ENCODE assay signal across 1 cellular context in the genomic region with DNA sequence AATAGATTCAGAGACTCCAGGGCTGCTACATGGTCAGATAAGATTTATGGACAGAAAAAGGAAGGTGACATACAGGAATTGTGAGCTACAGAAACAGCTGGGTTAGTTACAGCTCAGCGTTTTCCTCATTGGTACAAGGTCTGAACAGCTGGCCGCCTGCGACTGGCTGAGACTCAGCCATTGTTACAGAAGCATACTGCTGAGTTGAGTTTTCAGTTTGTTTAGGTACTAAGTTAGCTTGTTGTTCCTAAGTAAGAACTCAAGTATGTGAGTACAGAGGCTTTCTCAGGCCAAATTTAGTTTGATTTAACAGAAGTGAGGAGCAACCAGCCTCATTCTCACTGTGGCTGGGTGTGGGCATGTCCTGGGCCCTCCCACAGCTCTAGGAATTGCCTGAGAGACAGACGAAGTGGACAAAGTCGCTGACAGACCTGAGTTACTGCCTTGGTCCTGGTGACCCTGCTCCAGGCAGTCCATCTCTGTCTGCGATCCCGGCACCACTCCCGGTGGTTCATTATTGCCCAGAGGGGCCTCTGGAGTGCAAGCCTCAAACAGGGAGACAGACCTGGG.
TF ChIP-seq lines count a peak whose summit lies in the region.

No MANE protein-coding gene starts in this region.

TF ChIP-seq in HepG2, 621 proteins besides CTCF, POLR2A, EP300 and RAD21 (continued from another document and continues in another):
- TF ChIP-seq, protein P1, sequence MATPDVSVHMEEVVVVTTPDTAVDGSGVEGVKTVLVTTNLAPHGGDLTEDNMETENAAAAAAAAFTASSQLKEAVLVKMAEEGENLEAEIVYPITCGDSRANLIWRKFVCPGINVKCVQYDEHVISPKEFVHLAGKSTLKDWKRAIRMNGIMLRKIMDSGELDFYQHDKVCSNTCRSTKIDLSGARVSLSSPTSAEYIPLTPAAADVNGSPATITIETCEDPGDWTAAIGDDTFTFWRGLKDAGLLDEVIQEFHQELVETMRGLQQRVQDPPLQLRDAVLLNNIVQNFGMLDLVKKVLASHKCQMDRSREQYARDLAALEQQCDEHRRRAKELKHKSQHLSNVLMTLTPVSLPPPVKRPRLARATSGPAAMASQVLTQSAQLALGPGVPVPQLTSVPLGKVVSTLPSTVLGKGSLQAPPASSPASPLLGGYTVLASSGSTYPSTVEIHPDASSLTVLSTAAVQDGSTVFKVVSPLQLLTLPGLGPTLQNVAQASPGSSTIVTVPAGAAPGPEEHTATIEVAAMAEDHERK (CRISPR knock-in tag; IDR thresholded peaks at IDR 0.05; ENCODE audit: low read depth), result no peak
- TF ChIP-seq, protein P2, sequence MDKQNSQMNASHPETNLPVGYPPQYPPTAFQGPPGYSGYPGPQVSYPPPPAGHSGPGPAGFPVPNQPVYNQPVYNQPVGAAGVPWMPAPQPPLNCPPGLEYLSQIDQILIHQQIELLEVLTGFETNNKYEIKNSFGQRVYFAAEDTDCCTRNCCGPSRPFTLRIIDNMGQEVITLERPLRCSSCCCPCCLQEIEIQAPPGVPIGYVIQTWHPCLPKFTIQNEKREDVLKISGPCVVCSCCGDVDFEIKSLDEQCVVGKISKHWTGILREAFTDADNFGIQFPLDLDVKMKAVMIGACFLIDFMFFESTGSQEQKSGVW (CRISPR knock-in tag; IDR thresholded peaks at IDR 0.05; ENCODE audit: borderline replicate concordance), result no peak
- TF ChIP-seq, protein P3, sequence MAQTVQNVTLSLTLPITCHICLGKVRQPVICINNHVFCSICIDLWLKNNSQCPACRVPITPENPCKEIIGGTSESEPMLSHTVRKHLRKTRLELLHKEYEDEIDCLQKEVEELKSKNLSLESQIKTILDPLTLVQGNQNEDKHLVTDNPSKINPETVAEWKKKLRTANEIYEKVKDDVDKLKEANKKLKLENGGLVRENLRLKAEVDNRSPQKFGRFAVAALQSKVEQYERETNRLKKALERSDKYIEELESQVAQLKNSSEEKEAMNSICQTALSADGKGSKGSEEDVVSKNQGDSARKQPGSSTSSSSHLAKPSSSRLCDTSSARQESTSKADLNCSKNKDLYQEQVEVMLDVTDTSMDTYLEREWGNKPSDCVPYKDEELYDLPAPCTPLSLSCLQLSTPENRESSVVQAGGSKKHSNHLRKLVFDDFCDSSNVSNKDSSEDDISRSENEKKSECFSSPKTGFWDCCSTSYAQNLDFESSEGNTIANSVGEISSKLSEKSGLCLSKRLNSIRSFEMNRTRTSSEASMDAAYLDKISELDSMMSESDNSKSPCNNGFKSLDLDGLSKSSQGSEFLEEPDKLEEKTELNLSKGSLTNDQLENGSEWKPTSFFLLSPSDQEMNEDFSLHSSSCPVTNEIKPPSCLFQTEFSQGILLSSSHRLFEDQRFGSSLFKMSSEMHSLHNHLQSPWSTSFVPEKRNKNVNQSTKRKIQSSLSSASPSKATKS (CRISPR knock-in tag; IDR thresholded peaks at IDR 0.05), result no peak
- TF ChIP-seq, protein P4, sequence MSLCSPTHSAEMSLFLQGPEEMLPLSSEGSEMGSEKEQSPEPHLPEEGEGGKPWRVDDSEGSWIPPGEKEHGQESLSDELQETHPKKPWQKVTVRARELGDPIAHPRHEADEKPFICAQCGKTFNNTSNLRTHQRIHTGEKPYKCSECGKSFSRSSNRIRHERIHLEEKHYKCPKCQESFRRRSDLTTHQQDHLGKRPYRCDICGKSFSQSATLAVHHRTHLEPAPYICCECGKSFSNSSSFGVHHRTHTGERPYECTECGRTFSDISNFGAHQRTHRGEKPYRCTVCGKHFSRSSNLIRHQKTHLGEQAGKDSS (CRISPR knock-in tag; IDR thresholded peaks at IDR 0.05; ENCODE audit: borderline replicate concordance, low read depth), result no peak
- TF ChIP-seq ZFX (CRISPR knock-in tag; IDR thresholded peaks at IDR 0.05; ENCODE audit: low read depth) (no peak), ZNF724P (CRISPR knock-in tag; IDR thresholded peaks at IDR 0.05; ENCODE audit: borderline replicate concordance) (no peak), SRY (CRISPR knock-in tag; IDR thresholded peaks at IDR 0.05) (peak; percentile 69; the same call in 1 of the 2 replicates), TARDBP (CRISPR knock-in tag; IDR thresholded peaks at IDR 0.05) (0 out of 2 replicates have a peak, but pooled peaks have one; percentile 46), ZNF274 (CRISPR knock-in tag; IDR thresholded peaks at IDR 0.05) (peak; percentile 56; the same call in 1 of the 2 replicates), ZNF768 (CRISPR knock-in tag; IDR thresholded peaks at IDR 0.05) (no peak), ZNF598 (CRISPR knock-in tag; IDR thresholded peaks at IDR 0.05; ENCODE audit: borderline replicate concordance) (peak; percentile 54; the same call in 1 of the 2 replicates), ELF1 (CRISPR knock-in tag; IDR thresholded peaks at IDR 0.05) (no peak), ZNF33B (CRISPR knock-in tag; IDR thresholded peaks at IDR 0.05) (0 out of 2 replicates have a peak, but pooled peaks have one; percentile 38), FOXC1 (CRISPR knock-in tag; IDR thresholded peaks at IDR 0.05; ENCODE audit: borderline replicate concordance) (peak; percentile 35; the same call in 1 of the 2 replicates), FOXK2 (IDR thresholded peaks at IDR 0.05) (no peak), IRF2 (CRISPR knock-in tag; IDR thresholded peaks at IDR 0.05) (no peak), SAFB2 (CRISPR knock-in tag; IDR thresholded peaks at IDR 0.05; ENCODE audit: borderline replicate concordance, low read depth) (0 out of 2 replicates have a peak, but pooled peaks have one; percentile 32), ZNF891 (CRISPR knock-in tag; IDR thresholded peaks at IDR 0.05) (no peak), RBM39 (IDR thresholded peaks at IDR 0.05; ENCODE audit: low read depth, low read length, poor library complexity, severe bottlenecking) (no peak), MTA3 (CRISPR knock-in tag; IDR thresholded peaks at IDR 0.05) (no peak), HIVEP1 (CRISPR knock-in tag; IDR thresholded peaks at IDR 0.05) (peak; percentile 48; the same call in 1 of the 2 replicates), ZNF484 (CRISPR knock-in tag; IDR thresholded peaks at IDR 0.05; ENCODE audit: borderline replicate concordance, low read depth) (no peak), BCL6 (CRISPR knock-in tag; IDR thresholded peaks at IDR 0.05) (peak; percentile 33; the same call in 1 of the 2 replicates), AKAP8 (CRISPR knock-in tag; IDR thresholded peaks at IDR 0.05) (no peak), ZNF225 (CRISPR knock-in tag; IDR thresholded peaks at IDR 0.05) (no peak), NKX3-1 (CRISPR knock-in tag; IDR thresholded peaks at IDR 0.05) (no peak)
- TF ChIP-seq, protein P5, sequence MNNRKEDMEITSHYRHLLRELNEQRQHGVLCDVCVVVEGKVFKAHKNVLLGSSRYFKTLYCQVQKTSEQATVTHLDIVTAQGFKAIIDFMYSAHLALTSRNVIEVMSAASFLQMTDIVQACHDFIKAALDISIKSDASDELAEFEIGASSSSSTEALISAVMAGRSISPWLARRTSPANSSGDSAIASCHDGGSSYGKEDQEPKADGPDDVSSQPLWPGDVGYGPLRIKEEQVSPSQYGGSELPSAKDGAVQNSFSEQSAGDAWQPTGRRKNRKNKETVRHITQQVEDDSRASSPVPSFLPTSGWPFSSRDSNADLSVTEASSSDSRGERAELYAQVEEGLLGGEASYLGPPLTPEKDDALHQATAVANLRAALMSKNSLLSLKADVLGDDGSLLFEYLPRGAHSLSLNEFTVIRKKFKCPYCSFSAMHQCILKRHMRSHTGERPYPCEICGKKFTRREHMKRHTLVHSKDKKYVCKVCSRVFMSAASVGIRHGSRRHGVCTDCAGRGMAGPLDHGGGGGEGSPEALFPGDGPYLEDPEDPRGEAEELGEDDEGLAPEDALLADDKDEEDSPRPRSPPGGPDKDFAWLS (CRISPR knock-in tag; IDR thresholded peaks at IDR 0.05; ENCODE audit: borderline replicate concordance), result no peak
- TF ChIP-seq, protein P6, sequence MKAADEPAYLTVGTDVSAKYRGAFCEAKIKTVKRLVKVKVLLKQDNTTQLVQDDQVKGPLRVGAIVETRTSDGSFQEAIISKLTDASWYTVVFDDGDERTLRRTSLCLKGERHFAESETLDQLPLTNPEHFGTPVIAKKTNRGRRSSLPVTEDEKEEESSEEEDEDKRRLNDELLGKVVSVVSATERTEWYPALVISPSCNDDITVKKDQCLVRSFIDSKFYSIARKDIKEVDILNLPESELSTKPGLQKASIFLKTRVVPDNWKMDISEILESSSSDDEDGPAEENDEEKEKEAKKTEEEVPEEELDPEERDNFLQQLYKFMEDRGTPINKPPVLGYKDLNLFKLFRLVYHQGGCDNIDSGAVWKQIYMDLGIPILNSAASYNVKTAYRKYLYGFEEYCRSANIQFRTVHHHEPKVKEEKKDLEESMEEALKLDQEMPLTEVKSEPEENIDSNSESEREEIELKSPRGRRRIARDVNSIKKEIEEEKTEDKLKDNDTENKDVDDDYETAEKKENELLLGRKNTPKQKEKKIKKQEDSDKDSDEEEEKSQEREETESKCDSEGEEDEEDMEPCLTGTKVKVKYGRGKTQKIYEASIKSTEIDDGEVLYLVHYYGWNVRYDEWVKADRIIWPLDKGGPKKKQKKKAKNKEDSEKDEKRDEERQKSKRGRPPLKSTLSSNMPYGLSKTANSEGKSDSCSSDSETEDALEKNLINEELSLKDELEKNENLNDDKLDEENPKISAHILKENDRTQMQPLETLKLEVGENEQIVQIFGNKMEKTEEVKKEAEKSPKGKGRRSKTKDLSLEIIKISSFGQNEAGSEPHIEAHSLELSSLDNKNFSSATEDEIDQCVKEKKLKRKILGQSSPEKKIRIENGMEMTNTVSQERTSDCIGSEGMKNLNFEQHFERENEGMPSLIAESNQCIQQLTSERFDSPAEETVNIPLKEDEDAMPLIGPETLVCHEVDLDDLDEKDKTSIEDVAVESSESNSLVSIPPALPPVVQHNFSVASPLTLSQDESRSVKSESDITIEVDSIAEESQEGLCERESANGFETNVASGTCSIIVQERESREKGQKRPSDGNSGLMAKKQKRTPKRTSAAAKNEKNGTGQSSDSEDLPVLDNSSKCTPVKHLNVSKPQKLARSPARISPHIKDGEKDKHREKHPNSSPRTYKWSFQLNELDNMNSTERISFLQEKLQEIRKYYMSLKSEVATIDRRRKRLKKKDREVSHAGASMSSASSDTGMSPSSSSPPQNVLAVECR (CRISPR knock-in tag; IDR thresholded peaks at IDR 0.05; ENCODE audit: borderline replicate concordance), result peak; percentile 61; the same call in 1 of the 2 replicates
- TF ChIP-seq, protein P7, sequence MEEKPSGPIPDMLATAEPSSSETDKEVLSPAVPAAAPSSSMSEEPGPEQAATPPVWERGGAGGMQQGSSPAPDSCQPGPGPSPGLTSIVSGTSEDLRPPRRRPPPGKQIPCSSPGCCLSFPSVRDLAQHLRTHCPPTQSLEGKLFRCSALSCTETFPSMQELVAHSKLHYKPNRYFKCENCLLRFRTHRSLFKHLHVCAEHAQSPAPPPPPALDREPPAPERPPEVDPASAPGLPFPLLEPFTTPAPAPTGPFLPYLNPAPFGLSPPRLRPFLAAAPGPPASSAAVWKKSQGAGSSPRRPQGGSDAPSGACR (CRISPR knock-in tag; IDR thresholded peaks at IDR 0.05), result peak; percentile 53; the same call in 1 of the 2 replicates
- TF ChIP-seq, protein P8, sequence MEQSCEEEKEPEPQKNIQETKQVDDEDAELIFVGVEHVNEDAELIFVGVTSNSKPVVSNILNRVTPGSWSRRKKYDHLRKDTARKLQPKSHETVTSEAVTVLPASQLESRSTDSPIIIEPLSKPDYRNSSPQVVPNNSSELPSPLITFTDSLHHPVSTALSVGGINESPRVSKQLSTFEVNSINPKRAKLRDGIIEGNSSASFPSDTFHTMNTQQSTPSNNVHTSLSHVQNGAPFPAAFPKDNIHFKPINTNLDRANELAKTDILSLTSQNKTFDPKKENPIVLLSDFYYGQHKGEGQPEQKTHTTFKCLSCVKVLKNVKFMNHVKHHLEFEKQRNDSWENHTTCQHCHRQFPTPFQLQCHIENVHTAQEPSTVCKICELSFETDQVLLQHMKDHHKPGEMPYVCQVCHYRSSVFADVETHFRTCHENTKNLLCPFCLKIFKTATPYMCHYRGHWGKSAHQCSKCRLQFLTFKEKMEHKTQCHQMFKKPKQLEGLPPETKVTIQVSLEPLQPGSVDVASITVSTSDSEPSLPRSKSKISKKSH (CRISPR knock-in tag; IDR thresholded peaks at IDR 0.05; ENCODE audit: borderline replicate concordance), result 0 out of 2 replicates have a peak, but pooled peaks have one; percentile 57
- TF ChIP-seq, protein P9, sequence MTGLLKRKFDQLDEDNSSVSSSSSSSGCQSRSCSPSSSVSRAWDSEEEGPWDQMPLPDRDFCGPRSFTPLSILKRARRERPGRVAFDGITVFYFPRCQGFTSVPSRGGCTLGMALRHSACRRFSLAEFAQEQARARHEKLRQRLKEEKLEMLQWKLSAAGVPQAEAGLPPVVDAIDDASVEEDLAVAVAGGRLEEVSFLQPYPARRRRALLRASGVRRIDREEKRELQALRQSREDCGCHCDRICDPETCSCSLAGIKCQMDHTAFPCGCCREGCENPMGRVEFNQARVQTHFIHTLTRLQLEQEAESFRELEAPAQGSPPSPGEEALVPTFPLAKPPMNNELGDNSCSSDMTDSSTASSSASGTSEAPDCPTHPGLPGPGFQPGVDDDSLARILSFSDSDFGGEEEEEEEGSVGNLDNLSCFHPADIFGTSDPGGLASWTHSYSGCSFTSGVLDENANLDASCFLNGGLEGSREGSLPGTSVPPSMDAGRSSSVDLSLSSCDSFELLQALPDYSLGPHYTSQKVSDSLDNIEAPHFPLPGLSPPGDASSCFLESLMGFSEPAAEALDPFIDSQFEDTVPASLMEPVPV (CRISPR knock-in tag; IDR thresholded peaks at IDR 0.05), result 0 out of 2 replicates have a peak, but pooled peaks have one; percentile 35
- TF ChIP-seq, protein P10, sequence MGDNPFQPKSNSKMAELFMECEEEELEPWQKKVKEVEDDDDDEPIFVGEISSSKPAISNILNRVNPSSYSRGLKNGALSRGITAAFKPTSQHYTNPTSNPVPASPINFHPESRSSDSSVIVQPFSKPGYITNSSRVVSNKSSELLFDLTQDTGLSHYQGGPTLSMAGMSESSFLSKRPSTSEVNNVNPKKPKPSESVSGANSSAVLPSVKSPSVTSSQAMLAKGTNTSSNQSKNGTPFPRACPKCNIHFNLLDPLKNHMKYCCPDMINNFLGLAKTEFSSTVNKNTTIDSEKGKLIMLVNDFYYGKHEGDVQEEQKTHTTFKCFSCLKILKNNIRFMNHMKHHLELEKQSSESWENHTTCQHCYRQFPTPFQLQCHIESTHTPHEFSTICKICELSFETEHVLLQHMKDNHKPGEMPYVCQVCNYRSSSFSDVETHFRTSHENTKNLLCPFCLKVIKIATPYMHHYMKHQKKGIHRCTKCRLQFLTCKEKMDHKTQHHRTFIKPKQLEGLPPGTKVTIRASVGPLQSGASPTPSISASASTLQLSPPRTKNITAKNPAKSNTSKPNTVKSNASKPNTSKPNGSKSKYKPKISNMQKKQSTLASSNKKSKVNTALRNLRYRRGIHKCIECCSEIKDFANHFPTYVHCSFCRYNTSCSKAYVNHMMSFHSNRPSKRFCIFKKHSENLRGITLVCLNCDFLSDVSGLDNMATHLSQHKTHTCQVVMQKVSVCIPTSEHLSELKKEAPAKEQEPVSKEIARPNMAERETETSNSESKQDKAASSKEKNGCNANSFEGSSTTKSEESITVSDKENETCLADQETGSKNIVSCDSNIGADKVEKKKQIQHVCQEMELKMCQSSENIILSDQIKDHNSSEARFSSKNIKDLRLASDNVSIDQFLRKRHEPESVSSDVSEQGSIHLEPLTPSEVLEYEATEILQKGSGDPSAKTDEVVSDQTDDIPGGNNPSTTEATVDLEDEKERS (CRISPR knock-in tag; IDR thresholded peaks at IDR 0.05), result no peak
- TF ChIP-seq, protein P11, sequence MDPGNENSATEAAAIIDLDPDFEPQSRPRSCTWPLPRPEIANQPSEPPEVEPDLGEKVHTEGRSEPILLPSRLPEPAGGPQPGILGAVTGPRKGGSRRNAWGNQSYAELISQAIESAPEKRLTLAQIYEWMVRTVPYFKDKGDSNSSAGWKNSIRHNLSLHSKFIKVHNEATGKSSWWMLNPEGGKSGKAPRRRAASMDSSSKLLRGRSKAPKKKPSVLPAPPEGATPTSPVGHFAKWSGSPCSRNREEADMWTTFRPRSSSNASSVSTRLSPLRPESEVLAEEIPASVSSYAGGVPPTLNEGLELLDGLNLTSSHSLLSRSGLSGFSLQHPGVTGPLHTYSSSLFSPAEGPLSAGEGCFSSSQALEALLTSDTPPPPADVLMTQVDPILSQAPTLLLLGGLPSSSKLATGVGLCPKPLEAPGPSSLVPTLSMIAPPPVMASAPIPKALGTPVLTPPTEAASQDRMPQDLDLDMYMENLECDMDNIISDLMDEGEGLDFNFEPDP (CRISPR knock-in tag; conservative IDR thresholded peaks at IDR 0.05), result 0 out of 2 replicates have a peak, but pooled peaks have one; percentile 56
